Comparison of ENCODE assay signal across 23 cellular contexts in the genomic region with DNA sequence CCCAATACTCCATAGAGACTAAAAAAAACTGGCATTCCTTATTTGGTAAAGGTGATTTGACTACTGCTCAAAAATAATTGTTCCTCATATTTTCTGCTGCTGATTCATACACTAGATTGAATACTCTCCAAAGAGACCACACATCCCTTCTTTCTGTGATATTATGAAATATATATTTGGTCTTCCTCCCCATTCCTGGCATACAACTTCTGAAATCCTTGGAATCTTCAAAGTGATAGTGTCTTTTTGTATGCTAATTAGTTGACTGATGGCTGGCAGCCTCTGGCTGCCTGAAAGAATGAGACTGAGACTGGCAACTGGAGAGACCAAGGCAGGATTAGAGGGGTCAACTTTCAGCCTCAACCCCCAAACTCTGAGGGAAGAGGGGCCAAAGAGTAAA.
A peak's percentile ranks its signal among the peaks of the same experiment; 100 is the strongest.
DNase-seq lines count a peak whose midpoint lies in the region; ATAC-seq and TF ChIP-seq lines count a peak whose summit lies in the region.
"Had no signal": no experiment of that assay in that cellular context is flagged by ENCODE, and none has a peak within 500 bp of the region (broad histone marks: within the 10 kb centered on the region; RNA-seq: fewer than 3 reads in every experiment).

No MANE protein-coding gene starts in this region.

- no peak overlapping the region for H2AFZ ChIP-seq in GM23338

- H3K4me3 Mint-ChIP-seq in GM23338, result no peak overlapping the region
- H3K4me3 Mint-ChIP-seq: activated CD4-positive, alpha-beta T cell treated with anti-CD3 and anti-CD28 coated beads, Interleukin-2, amount 10 ng/mL, durations not matched to agents 24 days and 14 days; activated CD8-positive, alpha-beta memory T cell treated with anti-CD3 and anti-CD28 coated beads, Interleukin-2, amount 10 ng/mL, durations not matched to agents 7 days and 5 days; activated naive CD4-positive, alpha-beta T cell treated with anti-CD3 and anti-CD28 coated beads, Interleukin-2, amount 50 U/mL, for 24 hours; activated T-helper 1 cell treated with anti-CD3 and anti-CD28 coated beads, Interleukin-12 subunit alpha, Interleukin-12 subunit beta, Interleukin-2, Interleukin-4 antibody, amounts not matched to agents 30 ng/mL and 10 ng/mL and 1 ng/mL, durations not matched to agents 14 hours and 24 hours and 36 hours; endodermal cell had no signal

- ATAC-seq in GM23338 (peak; percentile 63), RWPE2 (ENCODE audit: low read depth) (no peak; the same call in 2 of the 3 replicates), HG03565 (IDR thresholded peaks at IDR 0.05; ENCODE audit: unreplicated experiment) (no peak), HG03025 (IDR thresholded peaks at IDR 0.05; ENCODE audit: low FRiP score, unreplicated experiment) (no peak), HG02981 (IDR thresholded peaks at IDR 0.05; ENCODE audit: unreplicated experiment) (no peak)
- ATAC-seq: activated CD8-positive, alpha-beta memory T cell treated with anti-CD3 and anti-CD28 coated beads, Interleukin-2, amount 10 ng/mL, durations not matched to agents 7 days and 5 days; body of pancreas; heart left ventricle; left ventricle myocardium superior; mucosa of descending colon had no signal

- peak overlapping the region; percentile 57 for H3K4me2 ChIP-seq in GM23338
- no peak overlapping the region for H3K4me2 ChIP-seq in skeletal muscle satellite cell (ENCODE audit: low read length)
- H3K4me2 ChIP-seq: BLaER1 had no signal

- no peaks in the 10 kb centered on the region for H3K9me3 ChIP-seq in RWPE2 (ENCODE audit: severe bottlenecking)
- no peaks in the 10 kb centered on the region for H3K9me3 ChIP-seq in skeletal muscle satellite cell (replicated peaks; ENCODE audit: low read length)
- H3K9me3 ChIP-seq: body of pancreas, heart left ventricle, mucosa of descending colon had no signal

- no peak overlapping the region for H3K27ac Mint-ChIP-seq in GM23338
- H3K27ac Mint-ChIP-seq: activated CD4-positive, alpha-beta T cell treated with anti-CD3 and anti-CD28 coated beads, Interleukin-2, amount 10 ng/mL, durations not matched to agents 24 days and 14 days; activated CD8-positive, alpha-beta memory T cell treated with anti-CD3 and anti-CD28 coated beads, Interleukin-2, amount 10 ng/mL, durations not matched to agents 7 days and 5 days; activated naive CD4-positive, alpha-beta T cell treated with anti-CD3 and anti-CD28 coated beads, Interleukin-2, amount 50 U/mL, for 24 hours had no signal

- H3K79me2 ChIP-seq in GM23338 (replicated peaks; ENCODE audit: insufficient read depth), result no peaks in the 10 kb centered on the region

- H3K9me2 ChIP-seq in GM23338 (ENCODE audit: insufficient read depth), result peaks cover 9% of the 10 kb centered on the region; the same call in 1 of the 2 replicates

- H3K9me3 Mint-ChIP-seq in GM23338, result peaks cover 23% of the 10 kb centered on the region

- DNase-seq in GM23338 (ENCODE audit: low spot score), result peak; percentile 14
- DNase-seq in RWPE2 (ENCODE audit: low spot score), result no peak
- DNase-seq in fibroblast of mammary gland (ENCODE audit: low read depth), result peak; percentile 47
- DNase-seq in SW 1271 (lab: John Stamatoyannopoulos, UW), result no peak
- DNase-seq: activated CD4-positive, alpha-beta T cell treated with anti-CD3 and anti-CD28 coated beads, Interleukin-2, amount 10 ng/mL, durations not matched to agents 24 days and 14 days; activated CD8-positive, alpha-beta memory T cell treated with anti-CD3 and anti-CD28 coated beads, Interleukin-2, amount 10 ng/mL, durations not matched to agents 7 days and 5 days; body of pancreas; endodermal cell; heart left ventricle; left ventricle myocardium superior; mucosa of descending colon; MV-4-11; NCI-H2029; NCI-H510A treated with DMSO at 0.1 percent for 48 hours had no signal

- H3K4me3 ChIP-seq in GM23338 (no peak overlapping the region), RWPE2 (ENCODE audit: severe bottlenecking) (no peak overlapping the region), fibroblast of mammary gland (ENCODE audit: control insufficient read depth, low read depth, low read length) (no peak overlapping the region), skeletal muscle satellite cell (ENCODE audit: low read length) (no peak overlapping the region)
- H3K4me3 ChIP-seq: BLaER1, body of pancreas, coronary artery, heart left ventricle, mucosa of descending colon had no signal

- H3K27ac ChIP-seq in GM23338 (ENCODE audit: low read depth), result no peak overlapping the region
- H3K27ac ChIP-seq in RWPE2 (ENCODE audit: poor library complexity, severe bottlenecking), result peak overlapping the region; percentile 77
- H3K27ac ChIP-seq: BLaER1, body of pancreas, coronary artery, heart left ventricle, RWPE1 had no signal

- H3K27me3 ChIP-seq in GM23338 (ENCODE audit: insufficient read depth) (no peaks in the 10 kb centered on the region), RWPE2 (ENCODE audit: insufficient read depth, poor library complexity, severe bottlenecking) (no peaks in the 10 kb centered on the region), skeletal muscle satellite cell (ENCODE audit: control insufficient read depth, insufficient read depth, low read length) (no peaks in the 10 kb centered on the region)
- H3K27me3 ChIP-seq: BLaER1, body of pancreas, heart left ventricle had no signal

- peak overlapping the region; percentile 63 for H3K9ac ChIP-seq in skeletal muscle satellite cell (ENCODE audit: low read depth, low read length)
- H3K9ac ChIP-seq: BLaER1 had no signal

- H3F3A ChIP-seq in GM23338 (replicated peaks; ENCODE audit: low read depth), result no peaks in the 10 kb centered on the region

- H3K36me3 ChIP-seq in GM23338 (ENCODE audit: insufficient read depth), result no peaks in the 10 kb centered on the region
- H3K36me3 ChIP-seq in RWPE2 (ENCODE audit: low read depth), result no peaks in the 10 kb centered on the region
- H3K36me3 ChIP-seq in skeletal muscle satellite cell (ENCODE audit: insufficient read depth, low read length), result no peaks in the 10 kb centered on the region
- H3K36me3 ChIP-seq: BLaER1 had no signal

- H4K20me1 ChIP-seq in GM23338 (replicated peaks; ENCODE audit: insufficient read depth), result no peaks in the 10 kb centered on the region
- H4K20me1 ChIP-seq: BLaER1 had no signal

- H3K36me3 Mint-ChIP-seq in GM23338 (ENCODE audit: low read depth), result peaks cover 18% of the 10 kb centered on the region
- H3K36me3 Mint-ChIP-seq: activated CD8-positive, alpha-beta memory T cell treated with anti-CD3 and anti-CD28 coated beads, Interleukin-2, amount 10 ng/mL, durations not matched to agents 7 days and 5 days; activated naive CD4-positive, alpha-beta T cell treated with anti-CD3 and anti-CD28 coated beads, Interleukin-2, amount 50 U/mL, for 24 hours had no signal

- peaks cover 23% of the 10 kb centered on the region for H3K4me1 ChIP-seq in GM23338 (ENCODE audit: insufficient read depth)
- peaks cover 31% of the 10 kb centered on the region for H3K4me1 ChIP-seq in RWPE2 (ENCODE audit: insufficient read depth, poor library complexity, severe bottlenecking)
- peaks cover 27% of the 10 kb centered on the region for H3K4me1 ChIP-seq in skeletal muscle satellite cell (ENCODE audit: control insufficient read depth, insufficient read depth, low read length)

- H3K4me1 Mint-ChIP-seq in GM23338, result peaks cover 23% of the 10 kb centered on the region
- H3K4me1 Mint-ChIP-seq: activated CD8-positive, alpha-beta memory T cell treated with anti-CD3 and anti-CD28 coated beads, Interleukin-2, amount 10 ng/mL, durations not matched to agents 7 days and 5 days; activated naive CD4-positive, alpha-beta T cell treated with anti-CD3 and anti-CD28 coated beads, Interleukin-2, amount 50 U/mL, for 24 hours had no signal

- no peaks in the 10 kb centered on the region for H3K27me3 Mint-ChIP-seq in GM23338 (ENCODE audit: insufficient read depth, low read depth, poor library complexity)
- H3K27me3 Mint-ChIP-seq: activated CD4-positive, alpha-beta T cell treated with anti-CD3 and anti-CD28 coated beads, Interleukin-2, amount 10 ng/mL, durations not matched to agents 24 days and 14 days; activated CD8-positive, alpha-beta memory T cell treated with anti-CD3 and anti-CD28 coated beads, Interleukin-2, amount 10 ng/mL, durations not matched to agents 7 days and 5 days had no signal

- TF ChIP-seq CTCF in GM23338 (conservative IDR thresholded peaks at IDR 0.05; ENCODE audit: low read depth in 2 of 2) (no peak), RWPE2 (IDR thresholded peaks at IDR 0.05; ENCODE audit: poor library complexity, severe bottlenecking) (no peak), fibroblast of mammary gland (conservative IDR thresholded peaks at IDR 0.05; ENCODE audit: control insufficient read depth, insufficient read depth, low read depth, low read length) (no peak)

TF ChIP-seq in GM23338, 12 proteins besides CTCF, POLR2A, EP300 and RAD21 (continues in another document):
- TF ChIP-seq ZNF114 (CRISPR knock-in tag; IDR thresholded peaks at IDR 0.05) (no peak), STAT1 (IDR thresholded peaks at IDR 0.05; ENCODE audit: unreplicated experiment) (no peak), JUNB (IDR thresholded peaks at IDR 0.05; ENCODE audit: unreplicated experiment) (no peak), EZH2phosphoT487 (IDR thresholded peaks at IDR 0.05; ENCODE audit: unreplicated experiment) (no peak), NANOG (IDR thresholded peaks at IDR 0.05; ENCODE audit: borderline replicate concordance) (no peak), ZNF331 (CRISPR knock-in tag; IDR thresholded peaks at IDR 0.05; ENCODE audit: low read depth) (no peak)

Comparison
In these comparisons a context has a peak if more than half of its experiments do, and no peak if none do; other contexts are left out.
1. DNase-seq: peak in GM23338 (single experiment) and fibroblast of mammary gland (single experiment); none in RWPE2 (single experiment) and SW 1271 (0 of 2).